In the genomic region with DNA sequence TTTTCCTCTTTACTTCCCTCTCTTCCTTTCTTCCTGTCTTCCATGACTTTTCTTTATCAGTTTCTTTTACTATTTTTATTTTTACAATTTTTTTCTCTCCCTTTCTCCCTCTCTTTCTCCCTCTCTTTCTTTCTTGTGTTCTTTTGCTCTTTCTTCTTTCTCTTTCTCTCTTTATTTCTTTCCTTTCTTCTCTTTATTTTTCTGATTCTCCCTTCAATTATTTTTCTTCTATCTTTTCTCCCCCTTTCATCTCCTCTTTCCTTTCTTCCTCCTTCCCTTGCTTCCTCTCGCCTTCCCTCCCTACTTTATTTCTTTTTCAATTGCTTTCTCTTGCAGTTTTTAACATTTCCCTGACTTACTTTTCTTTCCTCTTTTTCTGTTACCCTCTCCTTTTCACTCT, we compare ENCODE assay signal across 7 cellular contexts. TPM values are rescaled to one million over a fixed set of nuclear protein-coding genes. Genes with fewer than 3 reads are reported as not detected.
"Had no signal": no experiment of that assay in that cellular context is flagged by ENCODE, and none has a peak within 500 bp of the region (broad histone marks: within the 10 kb centered on the region; RNA-seq: fewer than 3 reads in every experiment).

No MANE protein-coding gene starts in this region.

RNA-seq across cellular contexts. Expression of a gene that starts 39.5 kb away (rescaled TPM):
- total RNA-seq: GM23248, GM23338, H1, H4, H7, H9, HFFc6 had no signal
- polyA plus RNA-seq: GM23248, GM23338, H1 had no signal
